In genomic region chr3:171565671-171566070, GRCh38 we compare ENCODE assay signal across 14 cellular contexts.
DNase-seq lines count a peak whose midpoint lies in the region; ATAC-seq and TF ChIP-seq lines count a peak whose summit lies in the region.
"Had no signal": no experiment of that assay in that cellular context is flagged by ENCODE, and none has a peak within 500 bp of the region (broad histone marks: within the 10 kb centered on the region; RNA-seq: fewer than 3 reads in every experiment).

No MANE protein-coding gene starts in this region.

- no peaks in the 10 kb centered on the region for H3K27me3 ChIP-seq in upper lobe of right lung
- no peaks in the 10 kb centered on the region for H3K27me3 ChIP-seq in CD4-positive, alpha-beta memory T cell (ENCODE audit: insufficient read depth, low read length)
- no peaks in the 10 kb centered on the region for H3K27me3 ChIP-seq in colonic mucosa

- H3K9me3 ChIP-seq in upper lobe of right lung: no peaks in the 10 kb centered on the region
- no peaks in the 10 kb centered on the region for H3K9me3 ChIP-seq in CD4-positive, alpha-beta memory T cell (ENCODE audit: control insufficient read depth in 1 of 2, low read length in 2 of 2)
- H3K9me3 ChIP-seq in colonic mucosa: no peaks in the 10 kb centered on the region

- H3K36me3 ChIP-seq in upper lobe of right lung (no peaks in the 10 kb centered on the region), colonic mucosa (no peaks in the 10 kb centered on the region)
- H3K36me3 ChIP-seq in CD4-positive, alpha-beta memory T cell (ENCODE audit: insufficient read depth, low read length): no peaks in the 10 kb centered on the region

- peaks cover under 1 to 2% of the 10 kb centered on the region in 2 donors for H3K27me3 Mint-ChIP-seq in CD4-positive, alpha-beta memory T cell
- H3K27me3 Mint-ChIP-seq: activated T-cell treated with anti-CD3 and anti-CD28 coated beads, Interleukin-2, amount 50 U/mL, for 24 hours had no signal

- H3K27ac ChIP-seq in upper lobe of right lung (no peak overlapping the region), colonic mucosa (no peak overlapping the region)
- no peak overlapping the region for H3K27ac ChIP-seq in CD4-positive, alpha-beta memory T cell (ENCODE audit: low read depth, low read length)

- no peak overlapping the region for H3K4me3 Mint-ChIP-seq in CD4-positive, alpha-beta memory T cell
- H3K4me3 Mint-ChIP-seq: activated CD4-positive, alpha-beta T cell treated with anti-CD3 and anti-CD28 coated beads for 36 hours; activated T-cell treated with anti-CD3 and anti-CD28 coated beads, Interleukin-2, amount 50 U/mL, for 24 hours; B cell had no signal

- peaks cover 0 to 1% (median 0%) of the 10 kb centered on the region in 8 donors for H3K9me3 Mint-ChIP-seq in CD4-positive, alpha-beta memory T cell
- H3K9me3 Mint-ChIP-seq: activated T-cell treated with anti-CD3 and anti-CD28 coated beads, Interleukin-2, amount 50 U/mL, for 24 hours had no signal

- intact Hi-C loops in upper lobe of right lung (cut with DNase I): loop anchor here (5.0 to 10.0 kb wide), 3 partner anchors 411 to 601 kb away; no protein-coding TSS in a partner anchor
- intact Hi-C loops in CD4-positive, alpha-beta memory T cell (cut with micrococcal nuclease): loop anchor here (1.0 to 2.0 kb wide), 2 partner anchors 105 to 378 kb away; partner anchors contain the start of gene TNIK
- intact Hi-C loops in colonic mucosa (cut with DNase I): loop anchor here (5.0 kb wide), 3 partner anchors 378 to 603 kb away; no protein-coding TSS in a partner anchor

- H3K27ac Mint-ChIP-seq in CD4-positive, alpha-beta memory T cell: no peak overlapping the region
- H3K27ac Mint-ChIP-seq: activated CD4-positive, alpha-beta T cell treated with anti-CD3 and anti-CD28 coated beads for 36 hours; activated T-cell treated with anti-CD3 and anti-CD28 coated beads, Interleukin-2, amount 50 U/mL, for 24 hours; B cell had no signal

- DNase-seq in SIG-M5 treated with dmso at 0.1 percent for 504 hours (lab: John Stamatoyannopoulos, UW; ENCODE audit: unreplicated experiment) (peak; percentile 30), SIG-M5 (lab: John Stamatoyannopoulos, UW) (no peak), NCI-H226 (peak; percentile 9), fibroblast of gingiva (ENCODE audit: low read depth) (peak; percentile 65), upper lobe of right lung (no peak), colonic mucosa (no peak), kidney glomerular epithelial cell (lab: John Stamatoyannopoulos, UW) (no peak)
- DNase-seq in CD4-positive, alpha-beta memory T cell: no peak
- DNase-seq: activated CD4-positive, alpha-beta T cell treated with anti-CD3 and anti-CD28 coated beads for 36 hours; activated T-cell treated with anti-CD3 and anti-CD28 coated beads, Interleukin-2, amount 50 U/mL, for 24 hours; amygdala; effector memory CD4-positive, alpha-beta T cell; NK-92 treated with Interleukin-12 subunit alpha and Interleukin-12 subunit beta, amount 100 ng/mL, for 24 hours had no signal

- no peaks in the 10 kb centered on the region for H3K36me3 Mint-ChIP-seq in CD4-positive, alpha-beta memory T cell

- TF ChIP-seq CTCF in upper lobe of right lung (IDR thresholded peaks at IDR 0.05): no peak
- no peak for TF ChIP-seq CTCF in colonic mucosa (IDR thresholded peaks at IDR 0.05)

- CTCF ChIA-PET in CD4-positive, alpha-beta memory T cell (lab: Charles Lee; ENCODE audit: partially characterized antibody): interaction anchor here (0.7 to 3.7 kb wide), 33 partner anchors 10 to 754 kb away, joined by 3 to 74 read pairs (median 5); partner anchors contain the start of gene TNIK

- H3K9ac ChIP-seq in colonic mucosa (ENCODE audit: low read depth in 2 of 2, low read length in 2 of 2): no peak overlapping the region

- H3K4me3 ChIP-seq in upper lobe of right lung: no peak overlapping the region
- no peak overlapping the region for H3K4me3 ChIP-seq in CD4-positive, alpha-beta memory T cell (ENCODE audit: low read length in 2 of 2)
- no peak overlapping the region for H3K4me3 ChIP-seq in colonic mucosa

- peaks cover 20% of the 10 kb centered on the region for H3K4me1 ChIP-seq in upper lobe of right lung
- H3K4me1 ChIP-seq in CD4-positive, alpha-beta memory T cell (ENCODE audit: insufficient read depth, low read length): peaks cover 14% of the 10 kb centered on the region
- no peaks in the 10 kb centered on the region for H3K4me1 ChIP-seq in colonic mucosa

- peak; percentile 64 for ATAC-seq in upper lobe of right lung
- ATAC-seq: activated CD4-positive, alpha-beta T cell treated with anti-CD3 and anti-CD28 coated beads for 36 hours had no signal

- POLR2A ChIA-PET in CD4-positive, alpha-beta memory T cell (lab: Charles Lee; ENCODE audit: partially characterized antibody): interaction anchor here (1.0 to 1.6 kb wide), 3 partner anchors 104 to 255 kb away, joined by 3 to 10 read pairs (median 6); partner anchors contain the start of gene TNIK

- H3K4me1 Mint-ChIP-seq in CD4-positive, alpha-beta memory T cell: peaks cover 7 to 18% (median 11%) of the 10 kb centered on the region in 4 donors
- H3K4me1 Mint-ChIP-seq: B cell had no signal

Comparison
In these comparisons a context has a peak if more than half of its experiments do, and no peak if none do; other contexts are left out.
1. DNase-seq: peak in SIG-M5 treated with dmso at 0.1 percent for 504 hours (single experiment), NCI-H226 (single experiment) and fibroblast of gingiva (single experiment); none in SIG-M5 (single experiment), upper lobe of right lung (single experiment), CD4-positive, alpha-beta memory T cell (0 of 5), colonic mucosa (single experiment) and kidney glomerular epithelial cell (single experiment).